1 cellular context compared by ENCODE assay signal in the genomic region with DNA sequence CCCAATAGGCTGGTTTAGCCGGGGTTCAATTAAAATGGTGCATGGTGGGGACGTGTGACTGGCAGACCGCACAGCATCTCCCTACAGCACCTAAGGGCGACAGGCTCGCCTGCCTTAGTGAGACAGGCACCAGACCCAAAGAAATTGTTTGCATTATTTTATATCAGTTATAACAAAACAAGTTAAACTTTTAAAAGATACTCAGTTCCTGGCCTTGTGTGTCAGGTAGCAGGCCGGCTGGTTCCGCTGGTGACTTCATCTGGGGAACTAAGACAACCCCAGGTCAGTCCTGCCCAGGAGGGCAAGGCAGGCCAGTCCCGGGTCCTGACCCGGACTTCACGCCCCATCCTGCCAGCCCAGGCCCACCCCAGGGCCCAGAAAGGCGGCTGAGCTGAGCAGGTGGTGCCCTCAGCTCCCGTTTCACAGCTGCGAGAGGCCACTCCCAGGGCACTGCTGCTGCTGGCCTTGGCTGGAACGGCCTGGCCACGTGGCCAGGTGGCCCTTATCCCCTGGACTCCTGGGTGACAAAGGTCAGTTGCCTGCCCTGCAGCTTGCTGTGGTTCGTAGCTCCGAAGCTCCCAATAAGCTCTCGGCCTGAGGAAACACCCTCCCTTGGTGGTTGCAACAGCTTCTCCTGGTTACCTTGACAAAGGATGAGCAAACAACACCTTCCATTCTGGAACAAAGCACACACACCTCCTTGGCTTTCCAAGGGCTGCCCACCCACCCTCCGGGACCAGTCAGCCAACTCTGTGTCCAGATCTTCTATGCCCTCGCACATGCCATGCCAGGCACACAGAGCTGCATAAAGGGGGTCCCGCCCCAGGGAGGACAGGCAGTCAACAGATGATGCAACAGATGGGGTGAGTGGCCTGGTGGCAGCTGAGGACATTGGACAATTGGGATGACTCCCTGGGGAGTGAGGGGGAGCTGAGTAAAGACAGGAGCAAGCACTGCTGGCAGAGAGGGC.
TF ChIP-seq lines count a peak whose summit lies in the region.

No MANE protein-coding gene starts in this region.

TF ChIP-seq in HepG2, 621 proteins besides CTCF, POLR2A, EP300 and RAD21 (continued from another document and continues in another):
- TF ChIP-seq, protein P1, sequence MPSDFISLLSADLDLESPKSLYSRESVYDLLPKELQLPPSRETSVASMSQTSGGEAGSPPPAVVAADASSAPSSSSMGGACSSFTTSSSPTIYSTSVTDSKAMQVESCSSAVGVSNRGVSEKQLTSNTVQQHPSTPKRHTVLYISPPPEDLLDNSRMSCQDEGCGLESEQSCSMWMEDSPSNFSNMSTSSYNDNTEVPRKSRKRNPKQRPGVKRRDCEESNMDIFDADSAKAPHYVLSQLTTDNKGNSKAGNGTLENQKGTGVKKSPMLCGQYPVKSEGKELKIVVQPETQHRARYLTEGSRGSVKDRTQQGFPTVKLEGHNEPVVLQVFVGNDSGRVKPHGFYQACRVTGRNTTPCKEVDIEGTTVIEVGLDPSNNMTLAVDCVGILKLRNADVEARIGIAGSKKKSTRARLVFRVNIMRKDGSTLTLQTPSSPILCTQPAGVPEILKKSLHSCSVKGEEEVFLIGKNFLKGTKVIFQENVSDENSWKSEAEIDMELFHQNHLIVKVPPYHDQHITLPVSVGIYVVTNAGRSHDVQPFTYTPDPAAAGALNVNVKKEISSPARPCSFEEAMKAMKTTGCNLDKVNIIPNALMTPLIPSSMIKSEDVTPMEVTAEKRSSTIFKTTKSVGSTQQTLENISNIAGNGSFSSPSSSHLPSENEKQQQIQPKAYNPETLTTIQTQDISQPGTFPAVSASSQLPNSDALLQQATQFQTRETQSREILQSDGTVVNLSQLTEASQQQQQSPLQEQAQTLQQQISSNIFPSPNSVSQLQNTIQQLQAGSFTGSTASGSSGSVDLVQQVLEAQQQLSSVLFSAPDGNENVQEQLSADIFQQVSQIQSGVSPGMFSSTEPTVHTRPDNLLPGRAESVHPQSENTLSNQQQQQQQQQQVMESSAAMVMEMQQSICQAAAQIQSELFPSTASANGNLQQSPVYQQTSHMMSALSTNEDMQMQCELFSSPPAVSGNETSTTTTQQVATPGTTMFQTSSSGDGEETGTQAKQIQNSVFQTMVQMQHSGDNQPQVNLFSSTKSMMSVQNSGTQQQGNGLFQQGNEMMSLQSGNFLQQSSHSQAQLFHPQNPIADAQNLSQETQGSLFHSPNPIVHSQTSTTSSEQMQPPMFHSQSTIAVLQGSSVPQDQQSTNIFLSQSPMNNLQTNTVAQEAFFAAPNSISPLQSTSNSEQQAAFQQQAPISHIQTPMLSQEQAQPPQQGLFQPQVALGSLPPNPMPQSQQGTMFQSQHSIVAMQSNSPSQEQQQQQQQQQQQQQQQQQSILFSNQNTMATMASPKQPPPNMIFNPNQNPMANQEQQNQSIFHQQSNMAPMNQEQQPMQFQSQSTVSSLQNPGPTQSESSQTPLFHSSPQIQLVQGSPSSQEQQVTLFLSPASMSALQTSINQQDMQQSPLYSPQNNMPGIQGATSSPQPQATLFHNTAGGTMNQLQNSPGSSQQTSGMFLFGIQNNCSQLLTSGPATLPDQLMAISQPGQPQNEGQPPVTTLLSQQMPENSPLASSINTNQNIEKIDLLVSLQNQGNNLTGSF (CRISPR knock-in tag; IDR thresholded peaks at IDR 0.05): no peak; the same call in none of the 2 replicates
- TF ChIP-seq, protein P2, sequence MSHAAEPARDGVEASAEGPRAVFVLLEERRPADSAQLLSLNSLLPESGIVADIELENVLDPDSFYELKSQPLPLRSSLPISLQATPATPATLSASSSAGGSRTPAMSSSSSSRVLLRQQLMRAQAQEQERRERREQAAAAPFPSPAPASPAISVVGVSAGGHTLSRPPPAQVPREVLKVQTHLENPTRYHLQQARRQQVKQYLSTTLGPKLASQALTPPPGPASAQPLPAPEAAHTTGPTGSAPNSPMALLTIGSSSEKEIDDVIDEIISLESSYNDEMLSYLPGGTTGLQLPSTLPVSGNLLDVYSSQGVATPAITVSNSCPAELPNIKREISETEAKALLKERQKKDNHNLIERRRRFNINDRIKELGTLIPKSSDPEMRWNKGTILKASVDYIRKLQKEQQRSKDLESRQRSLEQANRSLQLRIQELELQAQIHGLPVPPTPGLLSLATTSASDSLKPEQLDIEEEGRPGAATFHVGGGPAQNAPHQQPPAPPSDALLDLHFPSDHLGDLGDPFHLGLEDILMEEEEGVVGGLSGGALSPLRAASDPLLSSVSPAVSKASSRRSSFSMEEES (CRISPR knock-in tag; IDR thresholded peaks at IDR 0.05): peak; percentile 96
- TF ChIP-seq, protein P3, sequence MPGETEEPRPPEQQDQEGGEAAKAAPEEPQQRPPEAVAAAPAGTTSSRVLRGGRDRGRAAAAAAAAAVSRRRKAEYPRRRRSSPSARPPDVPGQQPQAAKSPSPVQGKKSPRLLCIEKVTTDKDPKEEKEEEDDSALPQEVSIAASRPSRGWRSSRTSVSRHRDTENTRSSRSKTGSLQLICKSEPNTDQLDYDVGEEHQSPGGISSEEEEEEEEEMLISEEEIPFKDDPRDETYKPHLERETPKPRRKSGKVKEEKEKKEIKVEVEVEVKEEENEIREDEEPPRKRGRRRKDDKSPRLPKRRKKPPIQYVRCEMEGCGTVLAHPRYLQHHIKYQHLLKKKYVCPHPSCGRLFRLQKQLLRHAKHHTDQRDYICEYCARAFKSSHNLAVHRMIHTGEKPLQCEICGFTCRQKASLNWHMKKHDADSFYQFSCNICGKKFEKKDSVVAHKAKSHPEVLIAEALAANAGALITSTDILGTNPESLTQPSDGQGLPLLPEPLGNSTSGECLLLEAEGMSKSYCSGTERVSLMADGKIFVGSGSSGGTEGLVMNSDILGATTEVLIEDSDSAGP (CRISPR knock-in tag; IDR thresholded peaks at IDR 0.05; ENCODE audit: borderline replicate concordance): peak; percentile 95
- peak; percentile 96 for TF ChIP-seq HOXA7 (CRISPR knock-in tag; IDR thresholded peaks at IDR 0.05)
- TF ChIP-seq AHR (CRISPR knock-in tag; IDR thresholded peaks at IDR 0.05): peak; percentile 80; the same call in 1 of the 2 replicates
- no peak for TF ChIP-seq MTF1 (CRISPR knock-in tag; IDR thresholded peaks at IDR 0.05)
- TF ChIP-seq ZFP62 (CRISPR knock-in tag; IDR thresholded peaks at IDR 0.05): no peak
- peak; percentile 82 for TF ChIP-seq ZNF614 (CRISPR knock-in tag; IDR thresholded peaks at IDR 0.05; ENCODE audit: borderline replicate concordance)
- TF ChIP-seq TFAP4 (IDR thresholded peaks at IDR 0.05; ENCODE audit: borderline replicate concordance, low read depth): peak; percentile 96
- TF ChIP-seq HDAC6 (IDR thresholded peaks at IDR 0.05; ENCODE audit: low read depth, low read length): no peak
- TF ChIP-seq CHD4 (IDR thresholded peaks at IDR 0.05; ENCODE audit: borderline replicate concordance, low read length): peak; percentile 85; the same call in 1 of the 2 replicates
- TF ChIP-seq, protein P4, sequence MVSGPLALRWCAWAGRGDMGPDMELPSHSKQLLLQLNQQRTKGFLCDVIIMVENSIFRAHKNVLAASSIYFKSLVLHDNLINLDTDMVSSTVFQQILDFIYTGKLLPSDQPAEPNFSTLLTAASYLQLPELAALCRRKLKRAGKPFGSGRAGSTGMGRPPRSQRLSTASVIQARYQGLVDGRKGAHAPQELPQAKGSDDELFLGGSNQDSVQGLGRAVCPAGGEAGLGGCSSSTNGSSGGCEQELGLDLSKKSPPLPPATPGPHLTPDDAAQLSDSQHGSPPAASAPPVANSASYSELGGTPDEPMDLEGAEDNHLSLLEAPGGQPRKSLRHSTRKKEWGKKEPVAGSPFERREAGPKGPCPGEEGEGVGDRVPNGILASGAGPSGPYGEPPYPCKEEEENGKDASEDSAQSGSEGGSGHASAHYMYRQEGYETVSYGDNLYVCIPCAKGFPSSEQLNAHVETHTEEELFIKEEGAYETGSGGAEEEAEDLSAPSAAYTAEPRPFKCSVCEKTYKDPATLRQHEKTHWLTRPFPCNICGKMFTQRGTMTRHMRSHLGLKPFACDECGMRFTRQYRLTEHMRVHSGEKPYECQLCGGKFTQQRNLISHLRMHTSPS (CRISPR knock-in tag; IDR thresholded peaks at IDR 0.05; ENCODE audit: low read depth): peak; percentile 99
- no peak for TF ChIP-seq ATM (IDR thresholded peaks at IDR 0.05; ENCODE audit: borderline replicate concordance)
- TF ChIP-seq MXI1 (IDR thresholded peaks at IDR 0.05; ENCODE audit: borderline replicate concordance, low read depth, low read length): peak; percentile 87; the same call in 1 of the 3 replicates
- peak; percentile 95 for TF ChIP-seq SOX5 (CRISPR knock-in tag; IDR thresholded peaks at IDR 0.05; ENCODE audit: borderline replicate concordance)
- peak; percentile 89; the same call in 1 of the 2 replicates for TF ChIP-seq TBX3 (IDR thresholded peaks at IDR 0.05; ENCODE audit: borderline replicate concordance)
- TF ChIP-seq ZBTB21 (CRISPR knock-in tag; IDR thresholded peaks at IDR 0.05): no peak; the same call in 1 of the 2 replicates
- TF ChIP-seq ZNF510 (CRISPR knock-in tag; IDR thresholded peaks at IDR 0.05; ENCODE audit: low read depth): peak; percentile 75; the same call in 1 of the 2 replicates
- peak; percentile 94 for TF ChIP-seq POGZ (CRISPR knock-in tag; IDR thresholded peaks at IDR 0.05)
- peak; percentile 98 for TF ChIP-seq ZFX (CRISPR knock-in tag; IDR thresholded peaks at IDR 0.05; ENCODE audit: low read depth)
- no peak for TF ChIP-seq SRSF9 (IDR thresholded peaks at IDR 0.05; ENCODE audit: borderline replicate concordance, insufficient read depth, low read depth, low read length, poor library complexity, severe bottlenecking)
- TF ChIP-seq ZNF7 (CRISPR knock-in tag; IDR thresholded peaks at IDR 0.05): peak; percentile 8; the same call in 1 of the 2 replicates
- peak; percentile 86 for TF ChIP-seq PRDM10 (CRISPR knock-in tag; IDR thresholded peaks at IDR 0.05; ENCODE audit: low read depth)
- peak; percentile 38; the same call in 1 of the 2 replicates for TF ChIP-seq MAZ (IDR thresholded peaks at IDR 0.05; ENCODE audit: borderline replicate concordance, low read depth, low read length)
- peak; percentile 98; the same call in 1 of the 2 replicates for TF ChIP-seq MAZ (CRISPR knock-in tag; IDR thresholded peaks at IDR 0.05; ENCODE audit: low read depth)
- TF ChIP-seq ESRRA (CRISPR knock-in tag; IDR thresholded peaks at IDR 0.05; ENCODE audit: low read depth): peak; percentile 97
- TF ChIP-seq CBFB (CRISPR knock-in tag; IDR thresholded peaks at IDR 0.05): 0 out of 2 replicates have a peak, but pooled peaks have one; percentile 72
- no peak for TF ChIP-seq CCAR2 (optimal IDR thresholded peaks at IDR 0.05; ENCODE audit: low read depth, low read length)
- peak; percentile 81; the same call in 1 of the 2 replicates for TF ChIP-seq ZMYM3 (CRISPR knock-in tag; IDR thresholded peaks at IDR 0.05)
- TF ChIP-seq ARID5B (CRISPR knock-in tag; IDR thresholded peaks at IDR 0.05): peak; percentile 95
